1 cellular context compared by ENCODE assay signal in genomic region chr12:110936367-110937103, GRCh38.
A peak's percentile ranks its signal among the peaks of the same experiment; 100 is the strongest.
TF ChIP-seq lines count a peak whose summit lies in the region.

No MANE protein-coding gene starts in this region.

TF ChIP-seq in WTC11, 78 proteins besides CTCF, POLR2A, EP300 and RAD21:
- no peak for TF ChIP-seq ARID4B (CRISPR knock-in tag; IDR thresholded peaks at IDR 0.05; ENCODE audit: borderline replicate concordance)
- no peak for TF ChIP-seq ZNF671 (CRISPR knock-in tag; IDR thresholded peaks at IDR 0.05)
- no peak for TF ChIP-seq MXD4 (CRISPR knock-in tag; IDR thresholded peaks at IDR 0.05; ENCODE audit: borderline replicate concordance)
- no peak for TF ChIP-seq MLX (CRISPR knock-in tag; IDR thresholded peaks at IDR 0.05)
- peak; percentile 51; the same call in 1 of the 2 replicates for TF ChIP-seq ZNF281 (CRISPR knock-in tag; IDR thresholded peaks at IDR 0.05)
- 0 out of 2 replicates have a peak, but pooled peaks have one; percentile 54 for TF ChIP-seq SP1 (CRISPR knock-in tag; conservative IDR thresholded peaks at IDR 0.05)
- peak; percentile 41; the same call in 1 of the 2 replicates for TF ChIP-seq ZNF532 (CRISPR knock-in tag; IDR thresholded peaks at IDR 0.05; ENCODE audit: borderline replicate concordance)
- TF ChIP-seq ZNF425 (CRISPR knock-in tag; conservative IDR thresholded peaks at IDR 0.05), result peak; percentile 66
TF ChIP-seq in WTC11: peak in this region for 4.
